7 cellular contexts compared by ENCODE assay signal in genomic region chr7:139230484-139230773, GRCh38. TPM values are rescaled to one million over a fixed set of nuclear protein-coding genes. Genes with fewer than 3 reads are reported as not detected.
DNase-seq lines count a peak whose midpoint lies in the region; ATAC-seq and TF ChIP-seq lines count a peak whose summit lies in the region.

No MANE protein-coding gene starts in this region.

- DNase-seq in HL-60 (ENCODE audit: low read depth in 1 of 2, low spot score in 1 of 2), result no peak
- no peak for DNase-seq in stomach
- no peak for DNase-seq in LoVo (ENCODE audit: low spot score)
- no peak for DNase-seq in stimulated activated CD4-positive, alpha-beta T cell treated with anti-CD3 and anti-CD28 coated beads, Interleukin-4, amount 100 ng/mL, for 1 hour

- no peaks in the 10 kb centered on the region for H3K27me3 Mint-ChIP-seq in activated naive CD8-positive, alpha-beta T cell

- H3K4me1 ChIP-seq in stomach, result peaks cover 9 to 40% (median 38%) of the 10 kb centered on the region in 4 donors

- ATAC-seq in HG02840 (IDR thresholded peaks at IDR 0.05; ENCODE audit: low FRiP score, unreplicated experiment), result no peak

- TF ChIP-seq CTCF in HL-60 (IDR thresholded peaks at IDR 0.05; ENCODE audit: insufficient read depth, low read length), result no peak
- TF ChIP-seq CTCF in stomach (IDR thresholded peaks at IDR 0.05), result no peak

- peaks cover 30% of the 10 kb centered on the region for H3K4me1 Mint-ChIP-seq in activated naive CD8-positive, alpha-beta T cell (ENCODE audit: low read depth)

- H3K4me3 Mint-ChIP-seq in activated naive CD8-positive, alpha-beta T cell, result peak overlapping the region; percentile 100

- TF ChIP-seq EP300 in stomach (IDR thresholded peaks at IDR 0.05), result no peak

- peak overlapping the region; percentile 96 for H3K27ac Mint-ChIP-seq in activated naive CD8-positive, alpha-beta T cell

- WGBS in stomach, 5 donors, result 2 to 4% (median 2%) methylated on average over 12 of the region's 12 CpGs

- H3K27ac ChIP-seq in HL-60 (replicated peaks) (peak overlapping the region; percentile 93), stomach (peak overlapping the region; percentile 27 to 95 (median 92))

- no peaks in the 10 kb centered on the region for H3K36me3 Mint-ChIP-seq in activated naive CD8-positive, alpha-beta T cell

- no peaks in the 10 kb centered on the region for H3K9me3 Mint-ChIP-seq in activated naive CD8-positive, alpha-beta T cell (ENCODE audit: low read depth)

- no peaks in the 10 kb centered on the region for H3K27me3 ChIP-seq in HL-60 (ENCODE audit: insufficient read depth, poor library complexity, severe bottlenecking)
- H3K27me3 ChIP-seq in stomach, result no peaks in the 10 kb centered on the region

- no peaks in the 10 kb centered on the region for H3K36me3 ChIP-seq in stomach

- H3K4me3 ChIP-seq in HL-60 (replicated peaks; ENCODE audit: insufficient read depth, low read length) (peak overlapping the region; percentile 63), iPS-18c (ENCODE audit: insufficient read depth, low read depth, low read length) (peak overlapping the region; percentile 98), stomach (peak overlapping the region; percentile 92 to 95 (median 93))

- intact Hi-C loops in stomach (cut with DNase I; ENCODE audit: low total_unique reads), result no loop called here

- TF ChIP-seq POLR2A in stomach (IDR thresholded peaks at IDR 0.05), result no peak

- no peaks in the 10 kb centered on the region for H3K9me3 ChIP-seq in iPS-18c (ENCODE audit: control insufficient read depth, insufficient read depth, low read length)
- no peaks in the 10 kb centered on the region for H3K9me3 ChIP-seq in stomach

RNA-seq across cellular contexts. Expression of gene UBN2, which starts 0.6 kb away (rescaled TPM):
- total RNA-seq in stomach, result 10 to 100 TPM in 3 of 5 donors, 1 to 10 TPM in 2; 4.9 to 23.9 (median 13.8) TPM
- 1 to 10 TPM in 1 of 3 donors, under 1 TPM in 2; 0.76 to 1.8 (median 1.00) TPM for polyA plus RNA-seq in stomach
